13 cellular contexts compared by ENCODE assay signal in the genomic region with DNA sequence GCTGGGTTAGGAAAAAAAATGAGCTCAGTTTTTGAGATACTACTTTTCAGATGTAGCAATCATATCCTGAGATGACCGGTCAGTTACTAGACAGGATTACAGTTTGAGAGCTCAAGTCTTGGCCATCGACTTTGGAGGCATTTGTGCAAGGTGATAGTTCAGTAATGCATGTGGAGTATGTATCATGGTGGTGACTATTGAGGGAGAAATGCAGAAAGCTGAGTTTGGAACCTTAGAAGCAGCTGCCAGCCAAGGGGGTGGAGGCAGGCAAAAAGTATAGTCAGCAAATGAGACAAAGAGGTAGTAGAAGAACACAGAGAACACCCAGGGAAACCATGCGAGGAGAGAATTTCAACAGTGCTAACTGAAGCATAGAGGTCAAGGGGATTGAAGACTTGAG. TPM values are rescaled to one million over a fixed set of nuclear protein-coding genes. Genes with fewer than 3 reads are reported as not detected.
DNase-seq lines count a peak whose midpoint lies in the region; ATAC-seq and TF ChIP-seq lines count a peak whose summit lies in the region.
"Had no signal": no experiment of that assay in that cellular context is flagged by ENCODE, and none has a peak within 500 bp of the region (broad histone marks: within the 10 kb centered on the region; RNA-seq: fewer than 3 reads in every experiment).

No MANE protein-coding gene starts in this region.

- 65% methylated on average over 3 of the region's 3 CpGs for WGBS in body of pancreas, 2 donors

- peak overlapping the region in 3 of 4 donors; percentile 15 to 61 (median 45) for H3K27ac ChIP-seq in body of pancreas

- H3K4me3 Mint-ChIP-seq in HFFc6, result peak overlapping the region; percentile 44
- H3K4me3 Mint-ChIP-seq in type B pancreatic cell, result no peak overlapping the region
- H3K4me3 Mint-ChIP-seq: activated naive CD8-positive, alpha-beta T cell treated with anti-CD3 and anti-CD28 coated beads, Interleukin-2, amount 10 ng/mL, durations not matched to agents 7 days and 5 days had no signal

- intact Hi-C loops in body of pancreas (cut with DNase I) (no loop called here), left colon (cut with DNase I, micrococcal nuclease) (no loop called here)

- H3K9me3 Mint-ChIP-seq in HFFc6 (no peaks in the 10 kb centered on the region), type B pancreatic cell (no peaks in the 10 kb centered on the region)
- H3K9me3 Mint-ChIP-seq: activated naive CD8-positive, alpha-beta T cell treated with anti-CD3 and anti-CD28 coated beads, Interleukin-2, amount 10 ng/mL, durations not matched to agents 7 days and 5 days had no signal

- no peaks in the 10 kb centered on the region for H3K9me3 ChIP-seq in body of pancreas

- H3K27me3 Mint-ChIP-seq in HFFc6 (ENCODE audit: insufficient read depth), result no peaks in the 10 kb centered on the region; the same call in 1 of the 2 replicates
- H3K27me3 Mint-ChIP-seq in type B pancreatic cell, result no peaks in the 10 kb centered on the region
- H3K27me3 Mint-ChIP-seq: activated naive CD8-positive, alpha-beta T cell treated with anti-CD3 and anti-CD28 coated beads, Interleukin-2, amount 10 ng/mL, durations not matched to agents 7 days and 5 days had no signal

- peaks cover 70% of the 10 kb centered on the region for H3K4me1 Mint-ChIP-seq in HFFc6 (ENCODE audit: low read depth)
- H3K4me1 Mint-ChIP-seq in type B pancreatic cell (ENCODE audit: unreplicated experiment), result peaks cover 10% of the 10 kb centered on the region
- H3K4me1 Mint-ChIP-seq: activated naive CD8-positive, alpha-beta T cell treated with anti-CD3 and anti-CD28 coated beads, Interleukin-2, amount 10 ng/mL, durations not matched to agents 7 days and 5 days had no signal

- no peaks in the 10 kb centered on the region for H3K27me3 ChIP-seq in body of pancreas

- TF ChIP-seq CTCF in HFFc6 (IDR thresholded peaks at IDR 0.05) (no peak), body of pancreas (IDR thresholded peaks at IDR 0.05) (no peak), type B pancreatic cell (conservative IDR thresholded peaks at IDR 0.05) (no peak)

- H3K4me1 ChIP-seq in body of pancreas, result peaks cover 50% of the 10 kb centered on the region

- peaks cover 0 to 5% of the 10 kb centered on the region in 2 donors for H3K36me3 ChIP-seq in body of pancreas (replicated peaks in 1 of 2; ENCODE audit: insufficient read depth in 1 of 2, low read depth in 2 of 2)

- ATAC-seq in body of pancreas (no peak), left colon (no peak), HG03520 (IDR thresholded peaks at IDR 0.05; ENCODE audit: unreplicated experiment) (no peak)
- ATAC-seq: activated CD4-positive, CD25-positive, alpha-beta regulatory T cell treated with anti-CD3 and anti-CD28 coated beads, Interleukin-2, amount 50 U/mL, for 24 hours; HCT116 had no signal

- H3K36me3 Mint-ChIP-seq in HFFc6 (ENCODE audit: low read depth) (no peaks in the 10 kb centered on the region), type B pancreatic cell (no peaks in the 10 kb centered on the region)
- H3K36me3 Mint-ChIP-seq: activated naive CD8-positive, alpha-beta T cell treated with anti-CD3 and anti-CD28 coated beads, Interleukin-2, amount 10 ng/mL, durations not matched to agents 7 days and 5 days had no signal

- TF ChIP-seq POLR2A in body of pancreas (IDR thresholded peaks at IDR 0.05), result no peak

- H3K27ac Mint-ChIP-seq in HFFc6 (peak overlapping the region; percentile 82), type B pancreatic cell (no peak overlapping the region)
- H3K27ac Mint-ChIP-seq: activated naive CD8-positive, alpha-beta T cell treated with anti-CD3 and anti-CD28 coated beads, Interleukin-2, amount 10 ng/mL, durations not matched to agents 7 days and 5 days had no signal

- no peak overlapping the region for H3K4me3 ChIP-seq in body of pancreas

- DNase-seq in HFFc6, result peak; percentile 83
- no peak for DNase-seq in body of pancreas
- peak; percentile 73 for DNase-seq in iris pigment epithelial cell (ENCODE audit: low read depth)
- peak; percentile 57 for DNase-seq in stromal cell of bone marrow (ENCODE audit: low read depth)
- DNase-seq in type B pancreatic cell (ENCODE audit: extremely low spot score, unreplicated experiment), result no peak
- DNase-seq in left colon, result no peak
- DNase-seq: activated naive CD8-positive, alpha-beta T cell treated with anti-CD3 and anti-CD28 coated beads, Interleukin-2, amount 10 ng/mL, durations not matched to agents 7 days and 5 days; islet precursor cell; retina; stimulated activated naive CD4-positive, alpha-beta T cell treated with Interleukin-2 at 50 U/mL for 16 hours had no signal

RNA-seq across cellular contexts. Expression of a gene that starts 48.7 kb away (rescaled TPM):
- 10 to 100 TPM; 19.1 to 29.8 (median 25.0) TPM for total RNA-seq in HFFc6 (2021; fragmentation: NEBNext Ultra II Directional; extraction: Animal tissue kit (Norgen Biotek cat#: 25700))
- 100 to 1,000 TPM; 334 to 402 TPM for total RNA-seq in body of pancreas
- 27.2 and 32.0 TPM in 2 replicates for total RNA-seq in type B pancreatic cell (ENCODE audit: low replicate concordance)
- total RNA-seq in left colon, result 100 to 1,000 TPM; 164 to 234 TPM

Comparison
In these comparisons a context has a peak if more than half of its experiments do, and no peak if none do; other contexts are left out.
1. DNase-seq: peak in HFFc6 (single experiment), iris pigment epithelial cell (single experiment) and stromal cell of bone marrow (single experiment); none in body of pancreas (0 of 4), type B pancreatic cell (single experiment) and left colon (0 of 2).